Comparison of ENCODE assay signal across 1 cellular context in genomic region chr9:16337322-16338029, GRCh38.
TF ChIP-seq lines count a peak whose summit lies in the region.

No MANE protein-coding gene starts in this region.

TF ChIP-seq in SK-N-SH, 30 proteins besides CTCF, POLR2A, EP300 and RAD21 (continued from another document):
- TF ChIP-seq MAX (IDR thresholded peaks at IDR 0.05; ENCODE audit: low read depth) (no peak), EZH2phosphoT487 (IDR thresholded peaks at IDR 0.05; ENCODE audit: borderline replicate concordance, low read depth) (no peak), TCF12 (IDR thresholded peaks at IDR 0.05) (peak; percentile 93), JUND (IDR thresholded peaks at IDR 0.05) (peak; percentile 90), SIN3A (IDR thresholded peaks at IDR 0.05; ENCODE audit: borderline replicate concordance, low read depth, low read length) (no peak), IRF3 (IDR thresholded peaks at IDR 0.05; ENCODE audit: low read depth, low read length) (no peak), TAF1 (IDR thresholded peaks at IDR 0.05; ENCODE audit: borderline replicate concordance, low read depth, low read length) (no peak), TEAD4 (IDR thresholded peaks at IDR 0.05; ENCODE audit: borderline replicate concordance, insufficient read depth) (peak; percentile 72; the same call in 1 of the 2 replicates), NRF1 (IDR thresholded peaks at IDR 0.05; ENCODE audit: low read depth, low read length) (no peak), GABPA (IDR thresholded peaks at IDR 0.05; ENCODE audit: low read depth) (no peak), RXRA (IDR thresholded peaks at IDR 0.05; ENCODE audit: borderline replicate concordance, low read depth) (peak; percentile 97), USF1 (IDR thresholded peaks at IDR 0.05; ENCODE audit: borderline replicate concordance, low read depth) (no peak), FOSL2 (IDR thresholded peaks at IDR 0.05; ENCODE audit: borderline replicate concordance, low read depth) (peak; percentile 97), ELF1 (IDR thresholded peaks at IDR 0.05) (peak; percentile 14; the same call in 1 of the 2 replicates), MXI1 (IDR thresholded peaks at IDR 0.05; ENCODE audit: low read depth, low read length) (no peak), ZBTB33 (IDR thresholded peaks at IDR 0.05; ENCODE audit: borderline replicate concordance, low read depth) (peak; percentile 65), MEF2A (IDR thresholded peaks at IDR 0.05; ENCODE audit: borderline replicate concordance, low read depth) (0 out of 2 replicates have a peak, but pooled peaks have one; percentile 53), GATA2 (CRISPR knock-in tag; IDR thresholded peaks at IDR 0.05) (no peak)
